Comparison of ENCODE assay signal across 8 cellular contexts in genomic region chr14:104723651-104724406, GRCh38. TPM values are rescaled to one million over a fixed set of nuclear protein-coding genes. Genes with fewer than 3 reads are reported as not detected.
DNase-seq lines count a peak whose midpoint lies in the region; ATAC-seq and TF ChIP-seq lines count a peak whose summit lies in the region.

TSS of gene ADSS1 (plus strand) at chr14:104724229. CDS start at chr14:104724271, 42 bp downstream.

- peaks cover 30 to 46% (median 34%) of the 10 kb centered on the region in 3 donors for H3K4me1 ChIP-seq in esophagus squamous epithelium
- peaks cover 0 to 6% of the 10 kb centered on the region in 2 donors for H3K4me1 ChIP-seq in naive thymus-derived CD4-positive, alpha-beta T cell (ENCODE audit: control insufficient read depth in 2 of 2, insufficient read depth in 2 of 2, low read length in 2 of 2)

- no peaks in the 10 kb centered on the region for H3K9me3 ChIP-seq in esophagus squamous epithelium
- H3K9me3 ChIP-seq in naive thymus-derived CD4-positive, alpha-beta T cell (ENCODE audit: control insufficient read depth in 2 of 3, low read length in 3 of 3) = no peaks in the 10 kb centered on the region

- peak within 1 kb of the TSS; percentile 76 to 85 (median 80) for H3K27ac ChIP-seq in esophagus squamous epithelium
- peak within 1 kb of the TSS; percentile 58 for H3K27ac ChIP-seq in naive thymus-derived CD4-positive, alpha-beta T cell (ENCODE audit: low read depth, low read length)

- CTCF ChIA-PET in naive thymus-derived CD4-positive, alpha-beta T cell (lab: Charles Lee) = interaction anchor here (1.2 kb wide), 1 partner anchor 11 kb away, joined by 3 read pairs; no protein-coding TSS in a partner anchor

- H3K4me1 Mint-ChIP-seq in naive thymus-derived CD4-positive, alpha-beta T cell = peaks cover 0 to 7% (median 0%) of the 10 kb centered on the region in 7 donors

- POLR2A ChIA-PET in naive thymus-derived CD4-positive, alpha-beta T cell (lab: Charles Lee) = interaction anchor here (2.2 kb wide), 1 partner anchor 29 kb away, joined by 10 read pairs; the partner anchor contains the start of gene SIVA1

- peak; percentile 89 for ATAC-seq in naive thymus-derived CD4-positive, alpha-beta T cell
- ATAC-seq in stimulated activated naive CD8-positive, alpha-beta T cell treated with anti-CD3 and anti-CD28 coated beads, Interleukin-15, Interleukin-2, amounts not matched to agents 100 U/mL and 50 U/mL, for 24 hours = peak; percentile 69

- H3K27me3 ChIP-seq in H7 (ENCODE audit: control insufficient read depth, insufficient read depth, low read length) (0 out of 2 replicates have a peak, but pooled peaks cover 2% of the 10 kb centered on the region), esophagus squamous epithelium (no peaks in the 10 kb centered on the region)
- no peaks in the 10 kb centered on the region for H3K27me3 ChIP-seq in naive thymus-derived CD4-positive, alpha-beta T cell (ENCODE audit: control insufficient read depth in 2 of 2, insufficient read depth in 2 of 2, low read length in 2 of 2)

- peak; percentile 64 for DNase-seq in EH (ENCODE audit: low read depth)
- peak; percentile 99 for DNase-seq in H7
- DNase-seq in NCI-H226 = peak; percentile 35
- DNase-seq in activated T-cell treated with anti-CD3 and anti-CD28 coated beads for 4 hours = peak; percentile 27
- DNase-seq in esophagus squamous epithelium (lab: John Stamatoyannopoulos, UW) = no peak
- DNase-seq in naive thymus-derived CD4-positive, alpha-beta T cell = peak; percentile 39 to 79 (median 68)
- DNase-seq in stimulated activated naive CD8-positive, alpha-beta T cell treated with anti-CD3 and anti-CD28 coated beads, Interleukin-15, Interleukin-2, amounts not matched to agents 100 U/mL and 50 U/mL, for 24 hours = peak; percentile 68
- no peak for DNase-seq in H4 (ENCODE audit: low spot score)

- H3K36me3 Mint-ChIP-seq in naive thymus-derived CD4-positive, alpha-beta T cell = peaks cover 0 to 3% (median 0%) of the 10 kb centered on the region in 5 donors

- H3K27me3 Mint-ChIP-seq in naive thymus-derived CD4-positive, alpha-beta T cell = no peaks in the 10 kb centered on the region

- peak; percentile 89 to 98 (median 94) for TF ChIP-seq CTCF in esophagus squamous epithelium (IDR thresholded peaks at IDR 0.05)

- H3K27ac Mint-ChIP-seq in naive thymus-derived CD4-positive, alpha-beta T cell = peak within 1 kb of the TSS in 1 of 9 donors; percentile 22

- H3K4me3 ChIP-seq in H7 (ENCODE audit: insufficient read depth, low read depth, low read length) (peak within 1 kb of the TSS; percentile 79), esophagus squamous epithelium (peak within 1 kb of the TSS; percentile 63 to 95 (median 68))
- peak within 1 kb of the TSS; percentile 70 for H3K4me3 ChIP-seq in naive thymus-derived CD4-positive, alpha-beta T cell (ENCODE audit: low read length)

- no peaks in the 10 kb centered on the region for H3K9me3 Mint-ChIP-seq in naive thymus-derived CD4-positive, alpha-beta T cell

- peak in 1 of 4 donors; percentile 6 for TF ChIP-seq POLR2A in esophagus squamous epithelium (IDR thresholded peaks at IDR 0.05)

- WGBS in esophagus squamous epithelium, 2 donors = 0% methylated on average over 6 of the region's 82 CpGs; no CpG with 5 or more reads in 1 of the 2 donors

- intact Hi-C loops in esophagus squamous epithelium (cut with DNase I) = no loop called here
- intact Hi-C loops in naive thymus-derived CD4-positive, alpha-beta T cell (cut with micrococcal nuclease) = loop anchor here (1.0 to 5.0 kb wide), 5 partner anchors 28 to 297 kb away; partner anchors contain the start of gene CDCA4 (in 1 of the 2)

- peak within 1 kb of the TSS; percentile 43 to 80 (median 63) for H3K4me3 Mint-ChIP-seq in naive thymus-derived CD4-positive, alpha-beta T cell

- no peaks in the 10 kb centered on the region; the same call in 1 of the 2 replicates for H3K36me3 ChIP-seq in H7 (replicated peaks; ENCODE audit: control insufficient read depth, insufficient read depth, low read length)
- peaks cover 0 to 11% (median 4%) of the 10 kb centered on the region in 3 donors for H3K36me3 ChIP-seq in esophagus squamous epithelium
- H3K36me3 ChIP-seq in naive thymus-derived CD4-positive, alpha-beta T cell (ENCODE audit: control insufficient read depth in 2 of 3, insufficient read depth in 3 of 3, low read length in 3 of 3) = peaks cover 0 to 7% (median 0%) of the 10 kb centered on the region in 3 experiments

RNA-seq across cellular contexts. Expression of gene ADSS1, which starts in this region (rescaled TPM):
- 10.3 and 11.2 TPM in 2 replicates for total RNA-seq in H7 (2014; rRNA removed; shearing (Covaris generic))
- 10 to 100 TPM in 2 of 4 donors, 1 to 10 TPM in 2; 3.4 to 11.4 (median 8.4) TPM for total RNA-seq in esophagus squamous epithelium
- 1 to 10 TPM in 4 of 5 experiments, under 1 TPM in 1; 0.73 to 4.8 (median 4.2) TPM for total RNA-seq in naive thymus-derived CD4-positive, alpha-beta T cell
- 1 to 10 TPM; 1.1 to 1.8 TPM for polyA plus RNA-seq in naive thymus-derived CD4-positive, alpha-beta T cell
- 3.7 and 4.0 TPM in 2 replicates for total RNA-seq in H4 (2014; rRNA removed; shearing (Covaris generic))

Comparison
In these comparisons a context has a peak if more than half of its experiments do, and no peak if none do; other contexts are left out.
1. DNase-seq: peak in EH (single experiment), H7 (single experiment), NCI-H226 (single experiment), activated T-cell treated with anti-CD3 and anti-CD28 coated beads for 4 hours (single experiment), naive thymus-derived CD4-positive, alpha-beta T cell (9 of 9) and stimulated activated naive CD8-positive, alpha-beta T cell treated with anti-CD3 and anti-CD28 coated beads, Interleukin-15, Interleukin-2, amounts not matched to agents 100 U/mL and 50 U/mL, for 24 hours (single experiment); none in esophagus squamous epithelium (single experiment) and H4 (single experiment).
2. Peak in every context shown above with its lines, with median percentiles within 50 percentile points of each other: H3K4me3 ChIP-seq.